9 cellular contexts compared by ENCODE assay signal in the genomic region with DNA sequence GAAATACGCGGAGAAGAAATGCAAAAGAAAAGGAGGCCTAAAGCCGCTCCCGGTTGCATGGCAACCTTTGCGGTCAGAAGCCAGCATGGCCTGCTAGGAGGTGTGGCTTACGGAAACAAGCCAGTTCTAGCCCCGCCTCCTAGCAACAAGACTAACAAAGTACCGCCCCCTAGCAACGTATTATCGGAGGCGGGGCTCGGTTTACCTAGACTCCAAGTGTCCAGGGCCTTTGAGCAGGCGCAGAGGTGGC. TPM values are rescaled to one million over a fixed set of nuclear protein-coding genes. Genes with fewer than 3 reads are reported as not detected.
DNase-seq lines count a peak whose midpoint lies in the region; ATAC-seq, FAIRE-seq and TF ChIP-seq lines count a peak whose summit lies in the region.
"Had no signal": no experiment of that assay in that cellular context is flagged by ENCODE, and none has a peak within 500 bp of the region (broad histone marks: within the 10 kb centered on the region; RNA-seq: fewer than 3 reads in every experiment).

No MANE protein-coding gene starts in this region.

- no peaks in the 10 kb centered on the region for H3K27me3 ChIP-seq in gastrocnemius medialis

- in situ Hi-C loops in gastrocnemius medialis (cut with MboI; ENCODE audit: low sequenced_read_pairs in 4 of 4), result no loop called here

- H3K4me3 ChIP-seq in foreskin fibroblast (ENCODE audit: low read depth in 1 of 2, low read length in 2 of 2) (peak overlapping the region; percentile 23 to 55), gastrocnemius medialis (peak overlapping the region; percentile 41 to 96 (median 52))

- DNase-seq in GM18507 (ENCODE audit: extremely low spot score, insufficient read length, low read depth), result no peak
- peak; percentile 98 for DNase-seq in SKM-1 (lab: John Stamatoyannopoulos, UW; ENCODE audit: unreplicated experiment)
- no peak for DNase-seq in foreskin fibroblast
- peak in 1 of 2 donors; percentile 100 for DNase-seq in gastrocnemius medialis
- no peak for DNase-seq in stimulated activated CD4-positive, alpha-beta T cell treated with anti-CD3 and anti-CD28 coated beads, Interleukin-12 subunit alpha, Interleukin-12 subunit beta, amount 100 ng/mL, for 4 hours
- DNase-seq in NCI-H2227 (lab: John Stamatoyannopoulos, UW; ENCODE audit: unreplicated experiment), result no peak
- DNase-seq in stimulated activated CD4-positive, alpha-beta T cell treated with anti-CD3 and anti-CD28 coated beads, Interleukin-15, amount 100 ng/mL, for 24 hours, result no peak
- no peak for DNase-seq in HK-2 (ENCODE audit: unreplicated experiment)

- peaks cover 14 to 18% of the 10 kb centered on the region in 2 donors for H3K4me1 ChIP-seq in gastrocnemius medialis

- TF ChIP-seq POLR2A in gastrocnemius medialis (IDR thresholded peaks at IDR 0.05), result no peak

- TF ChIP-seq CTCF in foreskin fibroblast (IDR thresholded peaks at IDR 0.05; ENCODE audit: low read depth, low read length), result no peak
- TF ChIP-seq CTCF in gastrocnemius medialis (IDR thresholded peaks at IDR 0.05 in 4 of 5, conservative IDR thresholded peaks at IDR 0.05 in 1 of 5), result no peak

- FAIRE-seq in GM18507 (lab: Jason Lieb, UNC), result peak; percentile 100

- intact Hi-C loops in gastrocnemius medialis (cut with DNase I; ENCODE audit: low total_unique reads), result loop anchor here (1.0 to 10.0 kb wide), 5 partner anchors 23 to 1126 kb away; a partner anchor contains a TSS

- peaks cover 0 to 35% of the 10 kb centered on the region in 2 donors for H3K36me3 ChIP-seq in gastrocnemius medialis

- peak overlapping the region; percentile 42 to 77 (median 68) for H3K27ac ChIP-seq in gastrocnemius medialis

- ATAC-seq in gastrocnemius medialis, result peak in 1 of 2 donors; percentile 95

- H3K9me3 ChIP-seq in gastrocnemius medialis, result no peaks in the 10 kb centered on the region

RNA-seq across cellular contexts. Expression of a gene that starts 0.4 kb away (rescaled TPM):
- 10 to 100 TPM; 24.3 to 35.2 (median 26.9) TPM for total RNA-seq in gastrocnemius medialis

RNA-seq across cellular contexts. Expression of a gene that starts 13.4 kb away (rescaled TPM):
- total RNA-seq in gastrocnemius medialis, result 1 to 10 TPM in 2 of 4 donors, under 1 TPM in 2; 0.19 to 1.9 (median 0.92) TPM

RNA-seq across cellular contexts. Expression of a gene that starts 22.9 kb away (rescaled TPM):
- 10 to 100 TPM; 27.8 to 36.0 (median 31.2) TPM for total RNA-seq in gastrocnemius medialis

RNA-seq across cellular contexts. Expression of a gene that starts 42.9 kb away (rescaled TPM):
- not detected for total RNA-seq in gastrocnemius medialis
- total RNA-seq: subcutaneous adipose tissue had no signal
